21 cellular contexts compared by ENCODE assay signal in the genomic region with DNA sequence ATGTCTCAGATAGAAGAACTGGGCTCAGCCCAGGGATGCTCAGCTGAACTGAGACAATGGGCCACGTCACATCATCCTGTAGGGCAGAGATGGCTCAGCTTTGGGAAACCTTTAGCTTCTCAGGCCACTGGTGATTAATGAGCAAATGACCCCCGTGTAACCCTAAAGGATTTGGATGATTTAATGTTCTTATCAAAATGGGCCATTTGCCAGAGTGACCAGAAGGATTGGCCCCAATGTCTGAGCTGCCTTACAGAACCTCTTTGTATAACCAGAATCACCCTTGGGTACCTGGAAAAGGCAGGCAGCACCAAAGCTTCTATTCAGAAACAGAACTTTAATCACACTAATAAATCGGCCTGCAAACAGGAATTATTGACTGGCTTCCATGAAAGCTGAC.
DNase-seq lines count a peak whose midpoint lies in the region; ATAC-seq and TF ChIP-seq lines count a peak whose summit lies in the region.
"Had no signal": no experiment of that assay in that cellular context is flagged by ENCODE, and none has a peak within 500 bp of the region (broad histone marks: within the 10 kb centered on the region; RNA-seq: fewer than 3 reads in every experiment).

No MANE protein-coding gene starts in this region.

- H3K9me3 Mint-ChIP-seq in endodermal cell = no peaks in the 10 kb centered on the region
- no peaks in the 10 kb centered on the region for H3K9me3 Mint-ChIP-seq in stimulated activated effector memory CD8-positive, alpha-beta T cell treated with anti-CD3 and anti-CD28 coated beads, Interleukin-12 subunit alpha, Interleukin-12 subunit beta, amount 100 ng/mL, for 72 hours
- H3K9me3 Mint-ChIP-seq: CD4-positive, alpha-beta memory T cell had no signal

- peak overlapping the region; percentile 17 for H3K27ac ChIP-seq in cardiac muscle cell
- peak overlapping the region; percentile 62 for H3K27ac ChIP-seq in endodermal cell (ENCODE audit: low read depth, low read length)
- H3K27ac ChIP-seq: GM23248, KMS-11 had no signal

- no peaks in the 10 kb centered on the region for H3K36me3 Mint-ChIP-seq in endodermal cell (ENCODE audit: low read depth)
- no peaks in the 10 kb centered on the region for H3K36me3 Mint-ChIP-seq in stimulated activated effector memory CD8-positive, alpha-beta T cell treated with anti-CD3 and anti-CD28 coated beads, Interleukin-12 subunit alpha, Interleukin-12 subunit beta, amount 100 ng/mL, for 72 hours
- H3K36me3 Mint-ChIP-seq: CD4-positive, alpha-beta memory T cell had no signal

- H3K9ac ChIP-seq in endodermal cell (ENCODE audit: extremely low read depth, low read length, poor library complexity, severe bottlenecking) = no peak overlapping the region
- H3K9ac ChIP-seq: GM23248, KMS-11 had no signal

- WGBS in endodermal cell (ENCODE audit: insufficient coverage in 1 of 2, insufficient read length in 1 of 2), 2 experiments = 89 to 91% methylated on average over 1 to 3 of the region's 3 CpGs

- no peak overlapping the region for H3K4me3 Mint-ChIP-seq in endodermal cell
- H3K4me3 Mint-ChIP-seq in stimulated activated effector memory CD8-positive, alpha-beta T cell treated with anti-CD3 and anti-CD28 coated beads, Interleukin-12 subunit alpha, Interleukin-12 subunit beta, amount 100 ng/mL, for 72 hours = no peak overlapping the region
- H3K4me3 Mint-ChIP-seq: CD4-positive, alpha-beta memory T cell had no signal

- no peak overlapping the region for H3K27ac Mint-ChIP-seq in endodermal cell
- H3K27ac Mint-ChIP-seq in stimulated activated effector memory CD8-positive, alpha-beta T cell treated with anti-CD3 and anti-CD28 coated beads, Interleukin-12 subunit alpha, Interleukin-12 subunit beta, amount 100 ng/mL, for 72 hours = no peak overlapping the region

- no peak overlapping the region for H3K4me3 ChIP-seq in cardiac muscle cell
- H3K4me3 ChIP-seq in endodermal cell (ENCODE audit: low read length) = no peak overlapping the region
- H3K4me3 ChIP-seq: GM23248 had no signal

- no peak for TF ChIP-seq CTCF in cardiac muscle cell (IDR thresholded peaks at IDR 0.05; ENCODE audit: low read depth, low read length)
- TF ChIP-seq CTCF in endodermal cell (conservative IDR thresholded peaks at IDR 0.05) = no peak

- DNase-seq in cardiac muscle cell (ENCODE audit: low read depth in 1 of 2, low spot score in 1 of 2) (no peak), left cardiac atrium (no peak), endodermal cell (no peak), RKO (ENCODE audit: low spot score) (no peak), nucleus accumbens (lab: John Stamatoyannopoulos, UW) (no peak)
- no peak for DNase-seq in stimulated activated effector memory CD8-positive, alpha-beta T cell treated with anti-CD3 and anti-CD28 coated beads, Interleukin-12 subunit alpha, Interleukin-12 subunit beta, amount 100 ng/mL, for 72 hours (ENCODE audit: low spot score in 2 of 2)
- DNase-seq: CD4-positive, alpha-beta memory T cell; GM23248; H7; IMR-90; NCI-H1048; NCI-H187; NCI-H2171; NCI-H226; NCI-H510A; NK-92 treated with Interleukin-12 subunit alpha and Interleukin-12 subunit beta, amount 100 ng/mL, for 24 hours; PC-3; Right ventricle myocardium superior; RPMI8226 had no signal

- H3K36me3 ChIP-seq in cardiac muscle cell (no peaks in the 10 kb centered on the region), endodermal cell (ENCODE audit: control insufficient read depth, insufficient read depth, low read length) (no peaks in the 10 kb centered on the region)

- H3K9me3 ChIP-seq in cardiac muscle cell (ENCODE audit: low read depth) (no peaks in the 10 kb centered on the region), endodermal cell (ENCODE audit: control insufficient read depth, low read length) (no peaks in the 10 kb centered on the region)

- H3K27me3 ChIP-seq in cardiac muscle cell (no peaks in the 10 kb centered on the region), endodermal cell (ENCODE audit: control insufficient read depth, insufficient read depth, low read length, poor library complexity, severe bottlenecking) (no peaks in the 10 kb centered on the region)

- H3K4me1 Mint-ChIP-seq in endodermal cell = peaks cover 19% of the 10 kb centered on the region
- no peaks in the 10 kb centered on the region for H3K4me1 Mint-ChIP-seq in stimulated activated effector memory CD8-positive, alpha-beta T cell treated with anti-CD3 and anti-CD28 coated beads, Interleukin-12 subunit alpha, Interleukin-12 subunit beta, amount 100 ng/mL, for 72 hours
- H3K4me1 Mint-ChIP-seq: CD4-positive, alpha-beta memory T cell had no signal

- H3K4me1 ChIP-seq in cardiac muscle cell (ENCODE audit: low read depth) = peaks cover 40% of the 10 kb centered on the region
- peaks cover 7% of the 10 kb centered on the region for H3K4me1 ChIP-seq in endodermal cell (ENCODE audit: control insufficient read depth, insufficient read depth, low read length)

- H3K27me3 Mint-ChIP-seq in endodermal cell (ENCODE audit: insufficient read depth) = peaks cover 2% of the 10 kb centered on the region

- intact Hi-C loops in left cardiac atrium (cut with DNase I) = no loop called here

- ATAC-seq in left cardiac atrium = no peak
- ATAC-seq in SK-N-SH treated with all-trans-retinoic acid at 6 μM for 48 hours = peak; percentile 32; the same call in 1 of the 3 replicates
- no peak for ATAC-seq in stimulated activated effector memory CD8-positive, alpha-beta T cell treated with anti-CD3 and anti-CD28 coated beads, Interleukin-12 subunit alpha, Interleukin-12 subunit beta, amount 100 ng/mL, for 72 hours
- ATAC-seq: PC-3 had no signal

TF ChIP-seq in SK-N-SH treated with all-trans-retinoic acid at 6 μM for 48 hours, 23 proteins besides CTCF, POLR2A, EP300 and RAD21:
- 0 out of 2 replicates have a peak, but pooled peaks have one; percentile 24 for TF ChIP-seq ZNF565 (CRISPR knock-in tag; conservative IDR thresholded peaks at IDR 0.05; ENCODE audit: low read depth)
- peak; percentile 36; the same call in 1 of the 2 replicates for TF ChIP-seq TCF4 (CRISPR knock-in tag; IDR thresholded peaks at IDR 0.05; ENCODE audit: borderline replicate concordance)
- TF ChIP-seq ARNTL (CRISPR knock-in tag; IDR thresholded peaks at IDR 0.05; ENCODE audit: borderline replicate concordance, low read depth) = no peak
- no peak for TF ChIP-seq ZFP30 (CRISPR knock-in tag; IDR thresholded peaks at IDR 0.05)
- 0 out of 2 replicates have a peak, but pooled peaks have one; percentile 19 for TF ChIP-seq ISL1 (CRISPR knock-in tag; IDR thresholded peaks at IDR 0.05)
TF ChIP-seq in SK-N-SH treated with all-trans-retinoic acid at 6 μM for 48 hours: peak in this region for 3.
